ENCODE assay signal across 8 cellular contexts in the genomic region with DNA sequence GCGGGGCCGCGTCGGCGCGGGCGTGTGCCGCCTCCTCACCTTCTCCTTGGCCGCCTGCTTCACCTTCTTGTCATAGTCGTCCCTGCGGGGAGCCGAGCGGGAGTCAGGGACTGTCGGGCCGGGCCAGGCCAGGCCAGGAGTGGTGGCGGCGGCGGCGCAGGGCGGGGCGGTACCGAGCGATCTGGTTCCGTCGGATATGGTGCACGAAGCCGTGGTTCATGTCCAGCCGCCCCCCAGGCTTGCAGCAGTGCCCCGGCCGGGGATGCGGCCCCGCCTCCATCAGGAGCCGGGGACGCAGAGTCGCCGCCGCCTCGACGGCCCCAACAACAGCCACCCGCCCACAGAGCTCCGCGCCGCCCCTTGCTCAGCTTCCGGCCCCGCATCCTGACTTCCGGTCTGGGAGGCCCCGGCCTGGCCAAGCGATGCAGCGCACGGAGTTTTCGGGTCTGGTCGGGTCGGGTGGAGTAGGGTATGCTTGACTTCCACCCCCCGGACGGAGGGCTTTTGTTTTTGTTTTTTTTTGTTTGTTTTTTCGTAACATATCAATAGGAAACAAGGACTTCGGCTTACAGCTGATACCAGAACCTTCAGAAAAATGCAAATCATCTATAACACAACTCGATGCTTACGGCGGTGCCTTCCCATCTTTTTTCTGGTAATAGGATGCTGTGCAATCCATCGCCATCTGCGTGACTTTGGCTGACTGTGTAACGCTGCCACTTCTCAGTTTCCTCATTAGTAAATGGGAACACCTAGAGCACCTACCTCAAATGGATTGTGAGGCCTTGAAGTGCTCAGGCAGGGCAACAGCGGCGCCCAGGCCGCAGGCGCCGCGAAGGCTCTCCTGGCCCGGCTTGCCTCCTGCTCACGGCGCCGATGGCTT. TPM values are rescaled to one million over a fixed set of nuclear protein-coding genes. Genes with fewer than 3 reads are reported as not detected.
DNase-seq lines count a peak whose midpoint lies in the region; ATAC-seq and TF ChIP-seq lines count a peak whose summit lies in the region.

Gene C2orf68 (minus strand): TSS at position 362 of the 883 bp plus-strand sequence. CDS start 82 bp downstream, at position 280.

- H3K9ac ChIP-seq in HUES6 (ENCODE audit: low read length) (peak within 1 kb of the TSS; percentile 92), PC-3 (ENCODE audit: low read length) (peak within 1 kb of the TSS; percentile 89), mucosa of rectum (ENCODE audit: low read depth in 1 of 2, low read length in 2 of 2) (peak within 1 kb of the TSS; percentile 79 to 88)

- CTCF ChIA-PET in PC-3 (lab: Charles Lee), result no interaction called here

- intact Hi-C loops in PC-3 (cut with micrococcal nuclease), result loop anchor here (1.0 to 5.0 kb wide), 2 partner anchors 10 to 495 kb away; partner anchors contain the start of genes POLR1A, PTCD3 and TMEM150A

- peak within 1 kb of the TSS; percentile 100 for H3K4me3 ChIP-seq in HUES6 (ENCODE audit: low read depth, low read length)
- peak within 1 kb of the TSS; percentile 86 for H3K4me3 ChIP-seq in PC-3 (ENCODE audit: low read length)
- H3K4me3 ChIP-seq in epithelial cell of proximal tubule (ENCODE audit: low read depth, low read length), result peak within 1 kb of the TSS; percentile 91
- H3K4me3 ChIP-seq in mucosa of rectum (ENCODE audit: low read length in 2 of 2), result peak within 1 kb of the TSS; percentile 93

- H3K27ac ChIP-seq in HUES6 (ENCODE audit: low read depth, low read length) (peak within 1 kb of the TSS; percentile 69), PC-3 (ENCODE audit: low read length) (peak within 1 kb of the TSS; percentile 48), mucosa of rectum (ENCODE audit: low read depth in 2 of 2, low read length in 2 of 2) (peak within 1 kb of the TSS; percentile 84 to 87)

- H3K4me1 ChIP-seq in HUES6 (ENCODE audit: control insufficient read depth, insufficient read depth, low read length) (peaks cover 4% of the 10 kb centered on the region), PC-3 (ENCODE audit: insufficient read depth, low read length) (peaks cover 9% of the 10 kb centered on the region), mucosa of rectum (ENCODE audit: control insufficient read depth in 2 of 2, insufficient read depth in 2 of 2, low read length in 2 of 2) (peaks cover 8 to 15% of the 10 kb centered on the region in 2 donors)

- POLR2A ChIA-PET in PC-3 (lab: Charles Lee; ENCODE audit: unreplicated experiment), result interaction anchor here (0.6 to 1.3 kb wide), 2 partner anchors 17 to 634 kb away, joined by 4 to 11 read pairs; partner anchors contain the start of gene RNF181

- H3K36me3 ChIP-seq in HUES6 (ENCODE audit: control insufficient read depth, insufficient read depth, low read length) (peaks cover 32% of the 10 kb centered on the region), PC-3 (ENCODE audit: low read depth, low read length) (peaks cover 5% of the 10 kb centered on the region; the same call in 1 of the 2 replicates), mucosa of rectum (ENCODE audit: control insufficient read depth in 2 of 2, insufficient read depth in 2 of 2, low read length in 2 of 2) (peaks cover 22 to 26% of the 10 kb centered on the region in 2 donors)

- DNase-seq in DMS114 treated with DMSO at 0.1 percent for 48 hours (lab: John Stamatoyannopoulos, UW; ENCODE audit: unreplicated experiment) (peak; percentile 89), PC-3 (peak; percentile 81), activated T-cell treated with anti-CD3 and anti-CD28 coated beads for 48 hours (ENCODE audit: low read depth) (peak; percentile 88), epithelial cell of proximal tubule (ENCODE audit: low read depth) (no peak)
- DNase-seq in stimulated activated CD8-positive, alpha-beta memory T cell treated with anti-CD3 and anti-CD28 coated beads, Interleukin-4, amount 100 ng/mL, for 48 hours, result peak; percentile 94

- TF ChIP-seq CTCF in PC-3 (conservative IDR thresholded peaks at IDR 0.05; ENCODE audit: low read depth, low read length), result no peak
- TF ChIP-seq CTCF in epithelial cell of proximal tubule (conservative IDR thresholded peaks at IDR 0.05; ENCODE audit: low read depth, low read length), result no peak

- ATAC-seq in GM21423 (IDR thresholded peaks at IDR 0.05; ENCODE audit: unreplicated experiment) (peak; percentile 70), PC-3 (peak; percentile 71)

- peak within 1 kb of the TSS; percentile 98 for H3K4me2 ChIP-seq in PC-3 (ENCODE audit: low read length)

- H3K9me3 ChIP-seq in HUES6 (ENCODE audit: control insufficient read depth, insufficient read depth, low read depth, low read length), result no peaks in the 10 kb centered on the region
- no peaks in the 10 kb centered on the region for H3K9me3 ChIP-seq in PC-3 (ENCODE audit: low read length)
- H3K9me3 ChIP-seq in mucosa of rectum (ENCODE audit: control insufficient read depth in 2 of 2, low read length in 2 of 2), result no peaks in the 10 kb centered on the region

- no peaks in the 10 kb centered on the region for H3K9me2 ChIP-seq in PC-3 (replicated peaks; ENCODE audit: low read length)

- no peaks in the 10 kb centered on the region for H4K20me1 ChIP-seq in PC-3 (ENCODE audit: low read length)

- no peaks in the 10 kb centered on the region for H3K27me3 ChIP-seq in HUES6 (ENCODE audit: control insufficient read depth, insufficient read depth, low read length)
- H3K27me3 ChIP-seq in PC-3 (ENCODE audit: low read length), result no peaks in the 10 kb centered on the region
- H3K27me3 ChIP-seq in mucosa of rectum (ENCODE audit: control insufficient read depth in 2 of 2, insufficient read depth in 2 of 2, low read length in 2 of 2), result no peaks in the 10 kb centered on the region

- peak within 1 kb of the TSS; percentile 95 for H2AFZ ChIP-seq in PC-3 (ENCODE audit: low read length)

- BruUV-seq in PC-3 (replicated peaks; lab: Mats Ljungman, UMichigan), result TSS peak; percentile 68

- H3K79me2 ChIP-seq in PC-3 (ENCODE audit: low read length), result peaks cover 44% of the 10 kb centered on the region

- no peaks in the 10 kb centered on the region for H3F3A ChIP-seq in PC-3 (ENCODE audit: low read length, unreplicated experiment)

RNA-seq across cellular contexts. Expression of gene C2orf68, which starts in this region (rescaled TPM):
- total RNA-seq in PC-3 (2014; rRNA removed) (26.6 and 27.6 TPM in 2 replicates), epithelial cell of proximal tubule (9.9 and 16.5 TPM in 2 replicates)
